Comparison of ENCODE assay signal across 26 cellular contexts in the genomic region with DNA sequence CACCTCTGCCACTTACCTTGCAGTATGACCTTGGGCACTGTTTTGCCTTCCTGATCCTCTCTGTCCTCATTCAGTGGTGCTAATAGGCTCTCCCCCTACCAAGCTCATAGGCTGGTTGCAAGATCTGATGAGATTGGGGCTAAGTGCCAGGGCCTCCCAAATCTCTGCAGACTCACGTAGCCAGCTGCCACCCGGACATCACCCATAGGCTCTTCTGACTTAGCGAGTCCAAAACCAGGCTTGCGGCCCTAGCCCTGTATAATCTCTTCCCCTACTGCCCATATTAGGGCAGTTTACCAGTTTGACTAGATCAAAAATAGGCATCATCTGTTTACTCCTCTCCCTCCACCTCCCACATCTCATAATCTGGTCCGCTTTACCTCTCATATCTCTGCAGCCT. TPM values are rescaled to one million over a fixed set of nuclear protein-coding genes. Genes with fewer than 3 reads are reported as not detected.
"Had no signal": no experiment of that assay in that cellular context is flagged by ENCODE, and none has a peak within 500 bp of the region (broad histone marks: within the 10 kb centered on the region; RNA-seq: fewer than 3 reads in every experiment).

No MANE protein-coding gene starts in this region.

- ATAC-seq: activated CD8-positive, alpha-beta memory T cell treated with anti-CD3 and anti-CD28 coated beads, Interleukin-2, amount 10 ng/mL, durations not matched to agents 7 days and 5 days; activated naive CD4-positive, alpha-beta T cell treated with anti-CD3 and anti-CD28 coated beads, Interleukin-2, amount 50 U/mL, for 72 hours; activated naive CD8-positive, alpha-beta T cell treated with anti-CD3 and anti-CD28 coated beads, Interleukin-2, amount 50 U/mL, for 24 hours; body of pancreas had no signal

- H3K9me3 ChIP-seq: ascending aorta, body of pancreas, Peyer's patch had no signal

- H3K36me3 Mint-ChIP-seq: activated CD8-positive, alpha-beta memory T cell treated with anti-CD3 and anti-CD28 coated beads, Interleukin-2, amount 10 ng/mL, durations not matched to agents 7 days and 5 days; activated naive CD4-positive, alpha-beta T cell treated with anti-CD3 and anti-CD28 coated beads, Interleukin-2, amount 50 U/mL, for 72 hours had no signal

- H3K4me3 ChIP-seq: ascending aorta, body of pancreas, Peyer's patch had no signal

- H3K27me3 ChIP-seq: ascending aorta, body of pancreas, Peyer's patch had no signal

- H3K27ac Mint-ChIP-seq: activated B cell treated with CpG ODN at 0.5 μM for 24 hours; activated CD4-positive, alpha-beta T cell treated with anti-CD3 and anti-CD28 coated beads, Interleukin-2, amount 10 ng/mL, durations not matched to agents 24 days and 14 days; activated CD8-positive, alpha-beta memory T cell treated with anti-CD3 and anti-CD28 coated beads, Interleukin-2, amount 10 ng/mL, durations not matched to agents 7 days and 5 days; activated naive CD4-positive, alpha-beta T cell treated with anti-CD3 and anti-CD28 coated beads, Interleukin-2, amount 50 U/mL, for 72 hours; activated naive CD8-positive, alpha-beta T cell treated with anti-CD3 and anti-CD28 coated beads, Interleukin-2, amount 50 U/mL, for 24 hours; activated T-cell treated with anti-CD3 and anti-CD28 coated beads, Interleukin-2, amount 50 U/mL, for 24 hours; activated T-helper 1 cell treated with anti-CD3 and anti-CD28 coated beads, Interleukin-12 subunit alpha, Interleukin-12 subunit beta, Interleukin-2, Interleukin-4 antibody, amounts not matched to agents 30 ng/mL and 10 ng/mL and 1 ng/mL, durations not matched to agents 14 hours and 24 hours and 36 hours; T-helper 1 cell treated with Interleukin-12 subunit alpha and Interleukin-12 subunit beta and Interleukin-4 antibody, amounts not matched to agents 30 μg/mL and 1 μg/mL, for 36 hours had no signal

- H3K4me3 Mint-ChIP-seq: activated B cell treated with CpG ODN at 0.5 μM for 24 hours; activated CD4-positive, alpha-beta T cell treated with anti-CD3 and anti-CD28 coated beads, Interleukin-2, amount 10 ng/mL, durations not matched to agents 24 days and 14 days; activated CD8-positive, alpha-beta memory T cell treated with anti-CD3 and anti-CD28 coated beads, Interleukin-2, amount 10 ng/mL, durations not matched to agents 7 days and 5 days; activated naive CD8-positive, alpha-beta T cell treated with anti-CD3 and anti-CD28 coated beads, Interleukin-2, amount 50 U/mL, for 24 hours; activated T-cell treated with anti-CD3 and anti-CD28 coated beads, Interleukin-2, amount 50 U/mL, for 24 hours; activated T-helper 1 cell treated with anti-CD3 and anti-CD28 coated beads, Interleukin-12 subunit alpha, Interleukin-12 subunit beta, Interleukin-2, Interleukin-4 antibody, amounts not matched to agents 30 ng/mL and 10 ng/mL and 1 ng/mL, durations not matched to agents 14 hours and 24 hours and 36 hours; central memory CD8-positive, alpha-beta T cell; T-helper 1 cell treated with Interleukin-12 subunit alpha and Interleukin-12 subunit beta and Interleukin-4 antibody, amounts not matched to agents 30 μg/mL and 1 μg/mL, for 36 hours had no signal

- H3K27ac ChIP-seq: ascending aorta, body of pancreas, Peyer's patch had no signal

- H3K4me1 ChIP-seq: ascending aorta, Peyer's patch had no signal

- H3K4me1 Mint-ChIP-seq: activated naive CD8-positive, alpha-beta T cell treated with anti-CD3 and anti-CD28 coated beads, Interleukin-2, amount 50 U/mL, for 24 hours; central memory CD8-positive, alpha-beta T cell had no signal

- DNase-seq: activated B cell treated with CpG ODN at 0.5 μM for 24 hours; activated CD4-positive, alpha-beta T cell treated with anti-CD3 and anti-CD28 coated beads for 1 hour; activated CD4-positive, alpha-beta T cell treated with anti-CD3 and anti-CD28 coated beads, Interleukin-2, amount 10 ng/mL, durations not matched to agents 24 days and 14 days; activated CD4-positive, alpha-beta T cell treated with anti-CD3 and anti-CD28 coated beads, Interleukin-2, amount 50 U/mL, for 48 hours; activated CD8-positive, alpha-beta memory T cell treated with anti-CD3 and anti-CD28 coated beads, Interleukin-2, amount 10 ng/mL, durations not matched to agents 7 days and 5 days; activated effector memory CD4-positive, alpha-beta T cell treated with Interleukin-2 at 50 U/mL for 16 hours; activated naive CD4-positive, alpha-beta T cell; activated naive CD8-positive, alpha-beta T cell treated with anti-CD3 and anti-CD28 coated beads, Interleukin-2, amount 50 U/mL, for 24 hours; activated T-cell treated with anti-CD3 and anti-CD28 coated beads, Interleukin-2, amount 50 U/mL, for 24 hours; amniotic stem cell; body of pancreas; Kasumi-1; NCI-H1048; NCI-H146; NCI-H187 treated with DMSO at 0.1 percent for 48 hours; NCI-H2081 treated with DMSO at 0.1 percent for 48 hours; NCI-H446; NCI-H524; Peyer's patch; SHP77 treated with DMSO at 0.1 percent for 48 hours; T-helper 9 cell had no signal

- H3K9me3 Mint-ChIP-seq: activated B cell treated with CpG ODN at 0.5 μM for 24 hours; activated CD4-positive, alpha-beta T cell treated with anti-CD3 and anti-CD28 coated beads, Interleukin-2, amount 10 ng/mL, durations not matched to agents 24 days and 14 days; activated naive CD4-positive, alpha-beta T cell treated with anti-CD3 and anti-CD28 coated beads, Interleukin-2, amount 50 U/mL, for 72 hours; activated naive CD8-positive, alpha-beta T cell treated with anti-CD3 and anti-CD28 coated beads, Interleukin-2, amount 50 U/mL, for 24 hours; activated T-cell treated with anti-CD3 and anti-CD28 coated beads, Interleukin-2, amount 50 U/mL, for 24 hours; activated T-helper 1 cell treated with anti-CD3 and anti-CD28 coated beads, Interleukin-12 subunit alpha, Interleukin-12 subunit beta, Interleukin-2, Interleukin-4 antibody, amounts not matched to agents 30 ng/mL and 10 ng/mL and 1 ng/mL, durations not matched to agents 14 hours and 24 hours and 36 hours; central memory CD8-positive, alpha-beta T cell; T-helper 1 cell treated with Interleukin-12 subunit alpha and Interleukin-12 subunit beta and Interleukin-4 antibody, amounts not matched to agents 30 μg/mL and 1 μg/mL, for 36 hours had no signal

- H3K27me3 Mint-ChIP-seq: activated B cell treated with CpG ODN at 0.5 μM for 24 hours; activated CD4-positive, alpha-beta T cell treated with anti-CD3 and anti-CD28 coated beads, Interleukin-2, amount 10 ng/mL, durations not matched to agents 24 days and 14 days; activated CD8-positive, alpha-beta memory T cell treated with anti-CD3 and anti-CD28 coated beads, Interleukin-2, amount 10 ng/mL, durations not matched to agents 7 days and 5 days; activated naive CD8-positive, alpha-beta T cell treated with anti-CD3 and anti-CD28 coated beads, Interleukin-2, amount 50 U/mL, for 24 hours; activated T-cell treated with anti-CD3 and anti-CD28 coated beads, Interleukin-2, amount 50 U/mL, for 24 hours; central memory CD8-positive, alpha-beta T cell had no signal

RNA-seq across cellular contexts. Expression of a gene that starts 54.2 kb away (rescaled TPM):
- total RNA-seq: activated B cell treated with CpG ODN at 0.5 μM for 24 hours had no signal
